ENCODE assay signal across 20 cellular contexts in the genomic region with DNA sequence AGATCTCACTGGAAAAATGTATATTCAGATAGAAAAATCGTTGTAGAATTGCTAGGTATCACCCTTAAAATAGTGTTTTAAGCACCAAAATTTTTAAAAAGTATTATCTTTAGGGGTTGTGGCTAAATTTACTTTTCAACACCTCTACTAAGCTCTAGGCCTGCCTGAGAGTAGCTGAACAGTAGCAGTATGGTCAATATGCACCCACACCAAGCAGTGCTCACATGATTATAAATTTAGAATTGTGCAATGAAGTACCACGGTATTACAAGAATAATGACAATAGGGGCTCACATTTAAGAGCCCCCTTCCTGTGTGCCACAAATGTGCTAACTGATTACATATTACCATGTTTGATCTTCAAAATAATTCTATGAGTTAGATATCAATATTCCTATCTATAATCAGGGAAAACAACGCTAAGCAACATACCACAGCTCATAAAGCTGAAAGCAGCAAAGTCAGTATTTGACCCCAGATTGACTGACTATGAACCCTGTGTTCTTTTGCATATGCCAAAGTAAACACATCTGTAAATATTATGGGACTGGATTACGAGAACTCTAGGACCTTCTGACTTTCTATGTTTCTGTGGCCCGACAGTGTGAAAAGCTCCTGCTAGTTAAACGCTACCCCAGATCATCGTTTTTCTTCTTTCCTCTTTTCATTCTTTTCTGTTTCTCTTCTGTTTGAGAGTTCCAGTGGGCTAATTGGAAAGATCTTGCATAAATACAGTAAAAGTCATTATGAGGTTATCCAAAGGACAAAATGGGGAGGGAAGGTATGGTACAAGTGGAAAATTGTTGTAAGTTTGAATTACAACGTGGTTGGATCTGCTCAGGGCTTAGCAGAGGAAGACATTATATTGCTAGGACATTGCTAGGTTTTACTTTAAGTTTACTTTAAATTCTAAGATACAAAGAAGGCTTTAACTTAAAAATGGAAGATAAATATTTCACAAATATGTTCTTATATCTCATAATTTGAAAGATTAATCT.
DNase-seq lines count a peak whose midpoint lies in the region; ATAC-seq, FAIRE-seq and TF ChIP-seq lines count a peak whose summit lies in the region.
"Had no signal": no experiment of that assay in that cellular context is flagged by ENCODE, and none has a peak within 500 bp of the region (broad histone marks: within the 10 kb centered on the region; RNA-seq: fewer than 3 reads in every experiment).

No MANE protein-coding gene starts in this region.

- H3K27me3 ChIP-seq in endothelial cell of umbilical vein (ENCODE audit: control insufficient read depth in 2 of 2, insufficient read depth in 2 of 2, low read length in 2 of 2) (no peaks in the 10 kb centered on the region), HepG2 (ENCODE audit: control insufficient read depth in 1 of 2, insufficient read depth in 2 of 2, low read length in 2 of 2) (no peaks in the 10 kb centered on the region), prostate gland (replicated peaks; ENCODE audit: insufficient read depth) (no peaks in the 10 kb centered on the region)
- H3K27me3 ChIP-seq: BLaER1 treated with 17β-estradiol and CSF1 and Interleukin-3, amounts not matched to agents 10 nM and 100 nM had no signal

- H3K9ac ChIP-seq in endothelial cell of umbilical vein (replicated peaks; ENCODE audit: extremely low read depth, insufficient read depth, low read length) (no peak overlapping the region), HepG2 (ENCODE audit: insufficient read depth, low read depth, low read length) (no peak overlapping the region)
- H3K9ac ChIP-seq: BLaER1 treated with 17β-estradiol and CSF1 and Interleukin-3, amounts not matched to agents 10 nM and 100 nM had no signal

- no peak for TF ChIP-seq RAD21 in HepG2 (CRISPR knock-in tag; IDR thresholded peaks at IDR 0.05)

- in situ Hi-C loops in HepG2 (cut with HindIII; ENCODE audit: extremely low pct_ligation_motif_present, low pct_unique_long_range_greater_than_20kb): no loop called here

- no peaks in the 10 kb centered on the region for H3K9me3 Mint-ChIP-seq in nephron progenitor cell
- H3K9me3 Mint-ChIP-seq: CD8-positive, alpha-beta T cell; GM23338 had no signal

- H3K9me3 ChIP-seq in endothelial cell of umbilical vein (replicated peaks; ENCODE audit: control insufficient read depth, insufficient read depth, low read length) (no peaks in the 10 kb centered on the region), HepG2 (ENCODE audit: low read length) (no peaks in the 10 kb centered on the region), prostate gland (no peaks in the 10 kb centered on the region)
- H3K9me3 ChIP-seq: BLaER1 treated with 17β-estradiol and CSF1 and Interleukin-3, amounts not matched to agents 10 nM and 100 nM had no signal

- no peaks in the 10 kb centered on the region for H4K20me1 ChIP-seq in endothelial cell of umbilical vein (replicated peaks; ENCODE audit: control insufficient read depth, extremely low read depth, insufficient read depth, low read length)
- H4K20me1 ChIP-seq in HepG2 (ENCODE audit: insufficient read depth, low read length): no peaks in the 10 kb centered on the region
- H4K20me1 ChIP-seq: BLaER1 treated with 17β-estradiol and CSF1 and Interleukin-3, amounts not matched to agents 10 nM and 100 nM had no signal

- intact Hi-C loops in endothelial cell of umbilical vein (cut with micrococcal nuclease) (no loop called here), HepG2 (cut with micrococcal nuclease; ENCODE audit: unreplicated experiment) (no loop called here), prostate gland (cut with DNase I) (no loop called here)

- CTCF ChIA-PET in endothelial cell of umbilical vein (lab: Charles Lee): interaction anchor here (0.6 to 2.0 kb wide), 2 partner anchors 62 to 303 kb away, joined by 3 to 6 read pairs; no protein-coding TSS in a partner anchor
- CTCF ChIA-PET in HepG2 (lab: Yijun Ruan, JAX; ENCODE audit: low intra/inter-chr PET ratio, low total read pairs): no interaction called here

- no TSS peak for BruUV-seq in endothelial cell of umbilical vein (replicated peaks; lab: Mats Ljungman, UMichigan)
- no TSS peak for BruUV-seq in HepG2 (replicated peaks; lab: Mats Ljungman, UMichigan)

- dilution Hi-C loops in endothelial cell of umbilical vein (cut with MboI; ENCODE audit: extremely low pct_ligation_motif_present, low sequenced_read_pairs): no loop called here

- WGBS in HepG2 (ENCODE audit: low lambda C conversion rate): under 1% methylated on average over 8 of the region's 8 CpGs
- WGBS in prostate gland: 26% methylated on average over 8 of the region's 8 CpGs

- H3K27me3 Mint-ChIP-seq in nephron progenitor cell (ENCODE audit: low read depth, poor library complexity): no peaks in the 10 kb centered on the region

- no peak for TF ChIP-seq CTCF in endothelial cell of umbilical vein (IDR thresholded peaks at IDR 0.05; ENCODE audit: extremely low read depth in 1 of 2, insufficient read depth in 1 of 2, low read depth in 1 of 2, low read length in 2 of 2)
- TF ChIP-seq CTCF in HepG2 (CRISPR knock-in tag; IDR thresholded peaks at IDR 0.05): no peak
- TF ChIP-seq CTCF in prostate gland (IDR thresholded peaks at IDR 0.05): no peak
- no peak for TF ChIP-seq CTCF in nephron progenitor cell (IDR thresholded peaks at IDR 0.05)

- no peak overlapping the region for H3K27ac ChIP-seq in endothelial cell of umbilical vein (ENCODE audit: insufficient read depth, low read depth, low read length)
- H3K27ac ChIP-seq in HepG2 (ENCODE audit: extremely low read length, insufficient read depth, low read length): no peak overlapping the region
- no peak overlapping the region for H3K27ac ChIP-seq in prostate gland
- H3K27ac ChIP-seq: BLaER1 treated with 17β-estradiol and CSF1 and Interleukin-3, amounts not matched to agents 10 nM and 100 nM had no signal

- H3K9me1 ChIP-seq in endothelial cell of umbilical vein (replicated peaks; ENCODE audit: control insufficient read depth, extremely low read depth, insufficient read depth, low read length): no peaks in the 10 kb centered on the region

- H3K4me1 ChIP-seq in endothelial cell of umbilical vein (ENCODE audit: control insufficient read depth, extremely low read depth, insufficient read depth, low read length): peaks cover 4% of the 10 kb centered on the region
- H3K4me1 ChIP-seq in HepG2 (ENCODE audit: insufficient read depth, low read length): 0 out of 2 replicates have a peak, but pooled peaks cover 10% of the 10 kb centered on the region
- H3K4me1 ChIP-seq in prostate gland (replicated peaks): no peaks in the 10 kb centered on the region
- H3K4me1 ChIP-seq: BLaER1 treated with 17β-estradiol and CSF1 and Interleukin-3, amounts not matched to agents 10 nM and 100 nM had no signal

- FAIRE-seq in endothelial cell of umbilical vein (lab: Jason Lieb, UNC) (no peak), HepG2 (lab: Jason Lieb, UNC) (no peak)
- FAIRE-seq: GM12878 had no signal

- H3K36me3 ChIP-seq in endothelial cell of umbilical vein (ENCODE audit: control insufficient read depth in 2 of 2, extremely low read depth in 1 of 2, insufficient read depth in 2 of 2, low read length in 2 of 2) (no peaks in the 10 kb centered on the region), HepG2 (replicated peaks in 1 of 2; ENCODE audit: control insufficient read depth in 1 of 2, insufficient read depth in 2 of 2, low read length in 2 of 2) (no peaks in the 10 kb centered on the region), prostate gland (no peaks in the 10 kb centered on the region)
- H3K36me3 ChIP-seq: BLaER1 treated with 17β-estradiol and CSF1 and Interleukin-3, amounts not matched to agents 10 nM and 100 nM had no signal

- H3K4me2 ChIP-seq in endothelial cell of umbilical vein (ENCODE audit: insufficient read depth, low read length) (no peak overlapping the region), HepG2 (ENCODE audit: low read depth, low read length) (0 out of 2 replicates have a peak overlapping the region, but pooled peaks have one; percentile 11)
- H3K4me2 ChIP-seq: BLaER1 treated with 17β-estradiol and CSF1 and Interleukin-3, amounts not matched to agents 10 nM and 100 nM; GM23338 had no signal

- H2AFZ ChIP-seq in endothelial cell of umbilical vein (ENCODE audit: low read depth, low read length): peak overlapping the region; percentile 27
- no peak overlapping the region for H2AFZ ChIP-seq in HepG2 (ENCODE audit: low read length)
- H2AFZ ChIP-seq: GM23338 had no signal

- no peak overlapping the region for H3K27ac Mint-ChIP-seq in nephron progenitor cell
- H3K27ac Mint-ChIP-seq: CD8-positive, alpha-beta T cell; GM23338 had no signal

- TF ChIP-seq POLR2A in endothelial cell of umbilical vein (IDR thresholded peaks at IDR 0.05; ENCODE audit: low read depth, low read length) (no peak), HepG2 (IDR thresholded peaks at IDR 0.05; ENCODE audit: insufficient read depth in 1 of 2, low read depth in 2 of 2, low read length in 2 of 2) (no peak), prostate gland (IDR thresholded peaks at IDR 0.05) (no peak)

- ATAC-seq in HepG2 (peak; percentile 51; the same call in 1 of the 3 replicates), GM18511 (IDR thresholded peaks at IDR 0.05; ENCODE audit: unreplicated experiment) (no peak)
- ATAC-seq: CD8-positive, alpha-beta T cell; GM12878; GM23338; PC-3 had no signal

- DNase-seq in NCI-H2029 treated with DMSO at 0.1 percent for 48 hours (lab: John Stamatoyannopoulos, UW) (peak; percentile 79), endothelial cell of umbilical vein (ENCODE audit: low read depth, low spot score) (peak; percentile 30), HepG2 (ENCODE audit: low spot score) (no peak), prostate gland (ENCODE audit: low spot score) (peak; percentile 10), nephron progenitor cell (no peak), activated gamma-delta T cell (lab: John Stamatoyannopoulos, UW) (no peak), NCI-H1092 (lab: John Stamatoyannopoulos, UW) (no peak)
- DNase-seq: Calu3; CD8-positive, alpha-beta T cell; DMS53; EL; HCEC 1CT; NCI-H187; NCI-H524; PC-3; RPMI8226 had no signal

- POLR2A ChIA-PET in endothelial cell of umbilical vein (lab: Charles Lee) (no interaction called here), HepG2 (lab: Yijun Ruan, JAX) (no interaction called here)

- TF ChIP-seq EP300 in HepG2 (IDR thresholded peaks at IDR 0.05; ENCODE audit: low read depth in 2 of 2, low read length in 2 of 2) (no peak), HepG2 (CRISPR knock-in tag; IDR thresholded peaks at IDR 0.05; ENCODE audit: borderline replicate concordance) (no peak)

- no peaks in the 10 kb centered on the region for H3K4me1 Mint-ChIP-seq in nephron progenitor cell
- H3K4me1 Mint-ChIP-seq: GM23338 had no signal

- no peaks in the 10 kb centered on the region for H3K36me3 Mint-ChIP-seq in nephron progenitor cell (ENCODE audit: low read depth)
- H3K36me3 Mint-ChIP-seq: CD8-positive, alpha-beta T cell had no signal

- H3K4me3 ChIP-seq in endothelial cell of umbilical vein (replicated peaks in 1 of 3; ENCODE audit: insufficient read depth in 1 of 3, low read depth in 1 of 3, low read length in 3 of 3) (no peak overlapping the region), HepG2 (replicated peaks in 1 of 3; ENCODE audit: insufficient read depth in 1 of 3, low read depth in 2 of 3, low read length in 3 of 3) (no peak overlapping the region), prostate gland (no peak overlapping the region)
- H3K4me3 ChIP-seq: BLaER1 treated with 17β-estradiol and CSF1 and Interleukin-3, amounts not matched to agents 10 nM and 100 nM; GM12878; GM23338 had no signal

- no peak overlapping the region for H3K4me3 Mint-ChIP-seq in nephron progenitor cell
- H3K4me3 Mint-ChIP-seq: CD8-positive, alpha-beta T cell; GM23338 had no signal

- no peaks in the 10 kb centered on the region for H3K79me2 ChIP-seq in endothelial cell of umbilical vein (ENCODE audit: control insufficient read depth, insufficient read depth, low read length)
- H3K79me2 ChIP-seq in HepG2 (ENCODE audit: insufficient read depth, low read length): no peaks in the 10 kb centered on the region

Comparison
In these comparisons a context has a peak if more than half of its experiments do, and no peak if none do; other contexts are left out.
1. DNase-seq: peak in NCI-H2029 treated with DMSO at 0.1 percent for 48 hours (single experiment), endothelial cell of umbilical vein (single experiment) and prostate gland (single experiment); none in HepG2 (single experiment), nephron progenitor cell (single experiment), activated gamma-delta T cell (single experiment) and NCI-H1092 (single experiment).